8 cellular contexts compared by ENCODE assay signal in genomic region chr13:96880419-96880818, GRCh38.
"Had no signal": no experiment of that assay in that cellular context is flagged by ENCODE, and none has a peak within 500 bp of the region (broad histone marks: within the 10 kb centered on the region; RNA-seq: fewer than 3 reads in every experiment).

No MANE protein-coding gene starts in this region.

- H3K9ac ChIP-seq: GM23248 had no signal

- H3K4me2 ChIP-seq: GM23338 had no signal

- H3K9me3 ChIP-seq: HAP-1 had no signal

- H3K4me3 ChIP-seq: GM23248, GM23338, HAP-1 had no signal

- DNase-seq: GM23248, GOT3, H7, H9, HCEC 1CT, HFFc6 had no signal

- H3K36me3 ChIP-seq: HAP-1 had no signal

- H3K27ac ChIP-seq: GM23248 had no signal

- H2AFZ ChIP-seq: GM23248, GM23338 had no signal
